Comparison of ENCODE assay signal across 23 cellular contexts in the genomic region with DNA sequence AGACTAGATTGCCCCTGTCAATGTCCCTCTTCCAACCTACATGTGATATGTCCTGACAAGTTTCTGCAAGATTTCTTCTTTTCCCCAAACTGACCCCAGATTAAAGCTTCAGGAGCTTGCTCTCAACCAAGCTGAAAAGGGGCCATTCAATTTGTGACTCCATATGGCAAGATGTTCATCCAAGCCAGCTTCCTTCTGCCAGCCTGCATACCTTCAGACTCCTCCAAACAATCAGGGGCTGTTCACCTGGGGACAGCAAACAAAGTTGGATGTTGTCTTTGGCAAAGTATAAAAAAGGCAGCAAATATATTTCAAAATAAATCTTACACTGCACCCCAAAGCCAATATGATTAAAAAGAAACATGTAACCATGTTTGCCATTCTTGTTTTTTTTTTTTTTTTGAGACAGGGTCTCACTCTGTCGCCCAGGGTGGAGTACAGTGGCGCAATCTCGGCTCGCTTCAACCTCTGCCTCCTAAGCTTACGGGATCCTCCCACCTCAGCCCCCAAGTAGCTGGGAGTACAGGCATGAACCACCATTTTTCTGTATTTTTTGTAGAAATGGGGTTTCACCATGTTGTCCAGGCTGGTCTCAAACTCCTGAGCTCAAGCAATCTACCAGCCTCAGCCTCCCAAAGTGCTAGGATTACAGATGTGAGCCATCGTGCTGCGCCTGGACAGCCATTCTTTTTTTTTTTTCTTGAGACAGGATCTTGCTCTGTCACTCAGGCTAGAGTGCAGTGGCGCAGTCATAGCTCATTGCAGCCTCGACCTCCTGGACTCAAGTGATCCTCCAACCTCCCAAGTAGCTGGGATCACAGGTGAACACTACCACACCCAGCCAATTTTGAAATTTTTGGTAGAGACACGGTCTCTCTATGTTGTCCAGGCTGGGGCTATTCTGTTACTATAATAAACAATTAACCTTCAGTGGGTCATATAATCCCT. TPM values are rescaled to one million over a fixed set of nuclear protein-coding genes. Genes with fewer than 3 reads are reported as not detected.
DNase-seq lines count a peak whose midpoint lies in the region; ATAC-seq and TF ChIP-seq lines count a peak whose summit lies in the region.
"Had no signal": no experiment of that assay in that cellular context is flagged by ENCODE, and none has a peak within 500 bp of the region (broad histone marks: within the 10 kb centered on the region; RNA-seq: fewer than 3 reads in every experiment).

No MANE protein-coding gene starts in this region.

- no peak overlapping the region for H3K4me2 ChIP-seq in mammary epithelial cell (ENCODE audit: insufficient read depth, low read depth, low read length)
- H3K4me2 ChIP-seq: GM23338, KMS-11 had no signal

- peaks cover 36% of the 10 kb centered on the region for H3K27me3 Mint-ChIP-seq in activated T-helper 1 cell treated with anti-CD3 and anti-CD28 coated beads, Interleukin-12 subunit alpha, Interleukin-12 subunit beta, Interleukin-2, Interleukin-4 antibody, amounts not matched to agents 30 ng/mL and 10 ng/mL and 1 ng/mL, durations not matched to agents 14 hours and 24 hours and 36 hours (ENCODE audit: insufficient read depth)

- H4K20me1 ChIP-seq in mammary epithelial cell (ENCODE audit: insufficient read depth, low read length) = no peaks in the 10 kb centered on the region

- H3K9me3 ChIP-seq in heart right ventricle (no peaks in the 10 kb centered on the region), mammary epithelial cell (replicated peaks; ENCODE audit: insufficient read depth, low read length) (no peaks in the 10 kb centered on the region), left lung (no peaks in the 10 kb centered on the region), thyroid gland (no peaks in the 10 kb centered on the region)
- H3K9me3 ChIP-seq: A549 had no signal

- peak overlapping the region; percentile 0 for H2AFZ ChIP-seq in mammary epithelial cell (ENCODE audit: low read depth, low read length)

- H3K9ac ChIP-seq in mammary epithelial cell (ENCODE audit: insufficient read depth, low read length) = no peak overlapping the region
- H3K9ac ChIP-seq: KMS-11 had no signal

- H3K4me3 Mint-ChIP-seq in activated T-helper 1 cell treated with anti-CD3 and anti-CD28 coated beads, Interleukin-12 subunit alpha, Interleukin-12 subunit beta, Interleukin-2, Interleukin-4 antibody, amounts not matched to agents 30 ng/mL and 10 ng/mL and 1 ng/mL, durations not matched to agents 14 hours and 24 hours and 36 hours = no peak overlapping the region
- no peak overlapping the region for H3K4me3 Mint-ChIP-seq in stimulated activated effector memory CD8-positive, alpha-beta T cell treated with anti-CD3 and anti-CD28 coated beads, Interleukin-12 subunit alpha, Interleukin-12 subunit beta, amount 100 ng/mL, for 72 hours
- H3K4me3 Mint-ChIP-seq: activated naive CD8-positive, alpha-beta T cell treated with anti-CD3 and anti-CD28 coated beads, Interleukin-2, amount 50 U/mL, for 24 hours; CD8-positive, alpha-beta memory T cell; GM23338; natural killer cell; stimulated activated naive CD8-positive, alpha-beta T cell treated with anti-CD3 and anti-CD28 coated beads, Interleukin-15, Interleukin-2, amounts not matched to agents 100 ng/mL and 50 ng/mL, for 24 hours; T-helper 1 cell treated with Interleukin-12 subunit alpha and Interleukin-12 subunit beta and Interleukin-4 antibody, amounts not matched to agents 30 μg/mL and 1 μg/mL, for 36 hours had no signal

- H3K36me3 ChIP-seq in heart right ventricle (no peaks in the 10 kb centered on the region), mammary epithelial cell (ENCODE audit: insufficient read depth, low read length) (no peaks in the 10 kb centered on the region), left lung (no peaks in the 10 kb centered on the region), thyroid gland (no peaks in the 10 kb centered on the region)
- H3K36me3 ChIP-seq: brain microvascular endothelial cell had no signal

- H3K27me3 ChIP-seq in heart right ventricle (peaks cover 0 to 14% (median 3%) of the 10 kb centered on the region in 7 donors), mammary epithelial cell (ENCODE audit: insufficient read depth, low read length) (no peaks in the 10 kb centered on the region), left lung (peaks cover 0 to 28% of the 10 kb centered on the region in 2 donors), thyroid gland (no peaks in the 10 kb centered on the region)
- H3K27me3 ChIP-seq: brain microvascular endothelial cell had no signal

- DNase-seq in heart right ventricle (no peak), left ventricle myocardium superior (no peak), mammary epithelial cell (no peak), left lung (peak in 1 of 2 donors; percentile 60), thyroid gland (peak; percentile 64 to 73)
- no peak for DNase-seq in activated T-helper 1 cell treated with anti-CD3 and anti-CD28 coated beads, Interleukin-12 subunit alpha, Interleukin-12 subunit beta, Interleukin-2, Interleukin-4 antibody, amounts not matched to agents 30 ng/mL and 10 ng/mL and 1 ng/mL, durations not matched to agents 14 hours and 24 hours and 36 hours (ENCODE audit: low spot score)
- DNase-seq in stimulated activated effector memory CD8-positive, alpha-beta T cell treated with anti-CD3 and anti-CD28 coated beads, Interleukin-12 subunit alpha, Interleukin-12 subunit beta, amount 100 ng/mL, for 72 hours (ENCODE audit: low spot score in 2 of 2) = no peak
- DNase-seq: activated CD4-positive, alpha-beta T cell treated with anti-CD3 and anti-CD28 coated beads for 1 hour; activated gamma-delta T cell treated with Interleukin-2 at 50 U/mL for 16 hours; activated naive CD8-positive, alpha-beta T cell treated with anti-CD3 and anti-CD28 coated beads, Interleukin-2, amount 50 U/mL, for 24 hours; brain microvascular endothelial cell; CD8-positive, alpha-beta memory T cell; cortex of kidney; natural killer cell; NCI-H526 treated with DMSO at 0.1 percent for 48 hours; stimulated activated CD4-positive, alpha-beta T cell treated with anti-CD3 and anti-CD28 coated beads, Interleukin-4, amount 100 ng/mL, for 4 hours had no signal

- peak overlapping the region in 9 of 10 donors; percentile 3 to 77 (median 49) for H3K27ac ChIP-seq in heart right ventricle
- no peak overlapping the region for H3K27ac ChIP-seq in mammary epithelial cell (ENCODE audit: insufficient read depth, low read depth, low read length)
- peak overlapping the region; percentile 39 to 59 for H3K27ac ChIP-seq in left lung
- H3K27ac ChIP-seq in thyroid gland = peak overlapping the region; percentile 81 to 96 (median 92)
- H3K27ac ChIP-seq: A549, brain microvascular endothelial cell, KMS-11, SK-N-MC had no signal

- no peaks in the 10 kb centered on the region for H3K36me3 Mint-ChIP-seq in activated T-helper 1 cell treated with anti-CD3 and anti-CD28 coated beads, Interleukin-12 subunit alpha, Interleukin-12 subunit beta, Interleukin-2, Interleukin-4 antibody, amounts not matched to agents 30 ng/mL and 10 ng/mL and 1 ng/mL, durations not matched to agents 14 hours and 24 hours and 36 hours (ENCODE audit: low read depth)
- H3K36me3 Mint-ChIP-seq in stimulated activated effector memory CD8-positive, alpha-beta T cell treated with anti-CD3 and anti-CD28 coated beads, Interleukin-12 subunit alpha, Interleukin-12 subunit beta, amount 100 ng/mL, for 72 hours = no peaks in the 10 kb centered on the region
- H3K36me3 Mint-ChIP-seq: CD8-positive, alpha-beta memory T cell; natural killer cell had no signal

- intact Hi-C loops in heart right ventricle (cut with DNase I) (loop anchor here in 3 of 10 donors (2.0 to 10.0 kb wide), 3 partner anchors 50 to 72 kb away; a partner anchor contains a TSS), left ventricle myocardium superior (cut with micrococcal nuclease) (no loop called here), mammary epithelial cell (cut with micrococcal nuclease) (no loop called here), left lung (cut with DNase I) (no loop called here), thyroid gland (cut with DNase I) (no loop called here)
- intact Hi-C loops in activated T-helper 1 cell treated with anti-CD3 and anti-CD28 coated beads, Interleukin-12 subunit alpha, Interleukin-12 subunit beta, Interleukin-2, Interleukin-4 antibody, amounts not matched to agents 30 ng/mL and 10 ng/mL and 1 ng/mL, durations not matched to agents 14 hours and 24 hours and 36 hours (cut with micrococcal nuclease) = no loop called here

- ATAC-seq in heart right ventricle (no peak), left ventricle myocardium superior (no peak), left lung (peak; percentile 62), GM19324 (IDR thresholded peaks at IDR 0.05; ENCODE audit: low FRiP score, unreplicated experiment) (no peak)
- ATAC-seq in stimulated activated effector memory CD8-positive, alpha-beta T cell treated with anti-CD3 and anti-CD28 coated beads, Interleukin-12 subunit alpha, Interleukin-12 subunit beta, amount 100 ng/mL, for 72 hours = no peak
- ATAC-seq: activated naive CD8-positive, alpha-beta T cell treated with anti-CD3 and anti-CD28 coated beads, Interleukin-2, amount 50 U/mL, for 24 hours; GM23338; natural killer cell had no signal

- H3K9me3 Mint-ChIP-seq in activated T-helper 1 cell treated with anti-CD3 and anti-CD28 coated beads, Interleukin-12 subunit alpha, Interleukin-12 subunit beta, Interleukin-2, Interleukin-4 antibody, amounts not matched to agents 30 ng/mL and 10 ng/mL and 1 ng/mL, durations not matched to agents 14 hours and 24 hours and 36 hours = no peaks in the 10 kb centered on the region
- no peaks in the 10 kb centered on the region for H3K9me3 Mint-ChIP-seq in stimulated activated effector memory CD8-positive, alpha-beta T cell treated with anti-CD3 and anti-CD28 coated beads, Interleukin-12 subunit alpha, Interleukin-12 subunit beta, amount 100 ng/mL, for 72 hours
- H3K9me3 Mint-ChIP-seq: activated naive CD8-positive, alpha-beta T cell treated with anti-CD3 and anti-CD28 coated beads, Interleukin-2, amount 50 U/mL, for 24 hours; CD8-positive, alpha-beta memory T cell; natural killer cell; stimulated activated naive CD8-positive, alpha-beta T cell treated with anti-CD3 and anti-CD28 coated beads, Interleukin-15, Interleukin-2, amounts not matched to agents 100 ng/mL and 50 ng/mL, for 24 hours; T-helper 1 cell treated with Interleukin-12 subunit alpha and Interleukin-12 subunit beta and Interleukin-4 antibody, amounts not matched to agents 30 μg/mL and 1 μg/mL, for 36 hours had no signal

- no peaks in the 10 kb centered on the region for H3K4me1 Mint-ChIP-seq in activated T-helper 1 cell treated with anti-CD3 and anti-CD28 coated beads, Interleukin-12 subunit alpha, Interleukin-12 subunit beta, Interleukin-2, Interleukin-4 antibody, amounts not matched to agents 30 ng/mL and 10 ng/mL and 1 ng/mL, durations not matched to agents 14 hours and 24 hours and 36 hours (ENCODE audit: low read depth)
- H3K4me1 Mint-ChIP-seq in stimulated activated effector memory CD8-positive, alpha-beta T cell treated with anti-CD3 and anti-CD28 coated beads, Interleukin-12 subunit alpha, Interleukin-12 subunit beta, amount 100 ng/mL, for 72 hours = no peaks in the 10 kb centered on the region
- H3K4me1 Mint-ChIP-seq: activated naive CD8-positive, alpha-beta T cell treated with anti-CD3 and anti-CD28 coated beads, Interleukin-2, amount 50 U/mL, for 24 hours; CD8-positive, alpha-beta memory T cell; natural killer cell had no signal

- no peaks in the 10 kb centered on the region for H3K79me2 ChIP-seq in mammary epithelial cell (ENCODE audit: insufficient read depth, low read length)

- TF ChIP-seq CTCF in heart right ventricle (IDR thresholded peaks at IDR 0.05) = no peak
- no peak for TF ChIP-seq CTCF in mammary epithelial cell (conservative IDR thresholded peaks at IDR 0.05 in 1 of 2, IDR thresholded peaks at IDR 0.05 in 1 of 2; ENCODE audit: extremely low read depth in 1 of 2, insufficient read depth in 1 of 2, low read depth in 1 of 2, low read length in 2 of 2)
- TF ChIP-seq CTCF in left lung (IDR thresholded peaks at IDR 0.05) = no peak
- no peak for TF ChIP-seq CTCF in thyroid gland (IDR thresholded peaks at IDR 0.05)

- BruUV-seq in mammary epithelial cell (replicated peaks; lab: Mats Ljungman, UMichigan) = no TSS peak

- in situ Hi-C loops in mammary epithelial cell (cut with MboI; ENCODE audit: low sequenced_read_pairs in 2 of 2) = no loop called here

- H3K27ac Mint-ChIP-seq in activated T-helper 1 cell treated with anti-CD3 and anti-CD28 coated beads, Interleukin-12 subunit alpha, Interleukin-12 subunit beta, Interleukin-2, Interleukin-4 antibody, amounts not matched to agents 30 ng/mL and 10 ng/mL and 1 ng/mL, durations not matched to agents 14 hours and 24 hours and 36 hours = no peak overlapping the region
- no peak overlapping the region for H3K27ac Mint-ChIP-seq in stimulated activated effector memory CD8-positive, alpha-beta T cell treated with anti-CD3 and anti-CD28 coated beads, Interleukin-12 subunit alpha, Interleukin-12 subunit beta, amount 100 ng/mL, for 72 hours
- H3K27ac Mint-ChIP-seq: activated naive CD8-positive, alpha-beta T cell treated with anti-CD3 and anti-CD28 coated beads, Interleukin-2, amount 50 U/mL, for 24 hours; GM23338; natural killer cell; stimulated activated naive CD8-positive, alpha-beta T cell treated with anti-CD3 and anti-CD28 coated beads, Interleukin-15, Interleukin-2, amounts not matched to agents 100 ng/mL and 50 ng/mL, for 24 hours; T-helper 1 cell treated with Interleukin-12 subunit alpha and Interleukin-12 subunit beta and Interleukin-4 antibody, amounts not matched to agents 30 μg/mL and 1 μg/mL, for 36 hours had no signal

- H3K4me1 ChIP-seq in heart right ventricle (peaks cover 0 to 44% (median 12%) of the 10 kb centered on the region in 9 donors), mammary epithelial cell (ENCODE audit: insufficient read depth, low read length) (peaks cover 4% of the 10 kb centered on the region), left lung (peaks cover 0 to 12% of the 10 kb centered on the region in 2 donors), thyroid gland (peaks cover 57 to 70% of the 10 kb centered on the region in 2 donors)

- H3K4me3 ChIP-seq in heart right ventricle (no peak overlapping the region), mammary epithelial cell (replicated peaks in 1 of 3; ENCODE audit: insufficient read depth in 1 of 3, low read depth in 2 of 3, low read length in 3 of 3) (no peak overlapping the region), left lung (no peak overlapping the region), thyroid gland (replicated peaks in 1 of 3) (no peak overlapping the region)
- H3K4me3 ChIP-seq: A549, GM23338, SK-N-MC had no signal

- CTCF ChIA-PET in mammary epithelial cell (lab: Charles Lee; ENCODE audit: low non-redundant PET) = no interaction called here

- dilution Hi-C loops in mammary epithelial cell (cut with HindIII; ENCODE audit: low sequenced_read_pairs) = loop anchor here (5.0 kb wide), 1 partner anchor 43 kb away; no protein-coding TSS in a partner anchor

- 81% methylated on average over 10 of the region's 10 CpGs for WGBS in heart right ventricle, 2 donors
- 60% methylated on average over 9 of the region's 10 CpGs for WGBS in mammary epithelial cell (ENCODE audit: low coverage, missing lambda C conversion rate)
- 52 to 66% methylated on average over 10 of the region's 10 CpGs for WGBS in thyroid gland, 2 donors

- TF ChIP-seq POLR2A in thyroid gland (IDR thresholded peaks at IDR 0.05) = no peak

RNA-seq across cellular contexts. Expression of a gene that starts 50.0 kb away (rescaled TPM):
- 100 to 1,000 TPM; 107 to 234 (median 160) TPM for total RNA-seq in heart right ventricle
- polyA plus RNA-seq in heart right ventricle = 100 to 1,000 TPM in 1 of 2 donors, 10 to 100 TPM in 1; 31.0 to 101 TPM
- total RNA-seq in left ventricle myocardium superior = 282 TPM
- 10 to 100 TPM; 31.3 to 33.7 TPM for total RNA-seq in mammary epithelial cell
- polyA plus RNA-seq in mammary epithelial cell = 43.5 TPM
- polyA minus RNA-seq in mammary epithelial cell = 157 TPM
- 10 to 100 TPM; 43.6 to 47.6 TPM for total RNA-seq in left lung
- total RNA-seq in thyroid gland = 100 to 1,000 TPM in 1 of 4 donors, 10 to 100 TPM in 3; 91.6 to 105 (median 95.5) TPM
- 53.8 and 59.9 TPM in 2 replicates for total RNA-seq in activated T-helper 1 cell treated with anti-CD3 and anti-CD28 coated beads, Interleukin-12 subunit alpha, Interleukin-12 subunit beta, Interleukin-2, Interleukin-4 antibody, amounts not matched to agents 30 ng/mL and 10 ng/mL and 1 ng/mL, durations not matched to agents 14 hours and 24 hours and 36 hours

RNA-seq across cellular contexts. Expression of a gene that starts 57.1 kb away (rescaled TPM):
- total RNA-seq in heart right ventricle (100 to 1,000 TPM in 1 of 10 donors, 10 to 100 TPM in 9; 39.2 to 144 (median 47.9) TPM), left ventricle myocardium superior (90.0 TPM), mammary epithelial cell (100 to 1,000 TPM in 1 of 2 donors, 10 to 100 TPM in 1; 81.8 to 142 TPM), left lung (100 to 1,000 TPM; 117 to 120 TPM), thyroid gland (100 to 1,000 TPM; 260 to 354 (median 284) TPM)
- polyA plus RNA-seq in heart right ventricle (100 to 1,000 TPM in 1 of 2 donors, 10 to 100 TPM in 1; 26.0 to 229 TPM), mammary epithelial cell (83.0 TPM)
- 46.2 TPM for polyA minus RNA-seq in mammary epithelial cell
- 11.6 and 13.9 TPM in 2 replicates for total RNA-seq in activated T-helper 1 cell treated with anti-CD3 and anti-CD28 coated beads, Interleukin-12 subunit alpha, Interleukin-12 subunit beta, Interleukin-2, Interleukin-4 antibody, amounts not matched to agents 30 ng/mL and 10 ng/mL and 1 ng/mL, durations not matched to agents 14 hours and 24 hours and 36 hours

Comparison
In these comparisons a context has a peak if more than half of its experiments do, and no peak if none do; other contexts are left out.
1. DNase-seq: peak in thyroid gland (2 of 2); none in heart right ventricle (0 of 2), left ventricle myocardium superior (single experiment), mammary epithelial cell (single experiment), activated T-helper 1 cell treated with anti-CD3 and anti-CD28 coated beads, Interleukin-12 subunit alpha, Interleukin-12 subunit beta, Interleukin-2, Interleukin-4 antibody, amounts not matched to agents 30 ng/mL and 10 ng/mL and 1 ng/mL, durations not matched to agents 14 hours and 24 hours and 36 hours (single experiment) and stimulated activated effector memory CD8-positive, alpha-beta T cell treated with anti-CD3 and anti-CD28 coated beads, Interleukin-12 subunit alpha, Interleukin-12 subunit beta, amount 100 ng/mL, for 72 hours (0 of 2).